In genomic region chr14:57835751-57836150, GRCh38 we compare ENCODE assay signal across 28 cellular contexts. TPM values are rescaled to one million over a fixed set of nuclear protein-coding genes. Genes with fewer than 3 reads are reported as not detected.
"Had no signal": no experiment of that assay in that cellular context is flagged by ENCODE, and none has a peak within 500 bp of the region (broad histone marks: within the 10 kb centered on the region; RNA-seq: fewer than 3 reads in every experiment).

No MANE protein-coding gene starts in this region.

- H3K4me3 Mint-ChIP-seq: activated CD4-positive, alpha-beta T cell treated with anti-CD3 and anti-CD28 coated beads, Interleukin-2, amount 10 ng/mL, durations not matched to agents 7 days and 5 days; activated CD8-positive, alpha-beta memory T cell treated with anti-CD3 and anti-CD28 coated beads, Interleukin-2, amount 10 ng/mL, durations not matched to agents 7 days and 5 days; activated CD8-positive, alpha-beta T cell treated with anti-CD3 and anti-CD28 coated beads for 36 hours; activated naive CD4-positive, alpha-beta T cell treated with anti-CD3 and anti-CD28 coated beads, Interleukin-2, amount 10 ng/mL, durations not matched to agents 7 days and 5 days; activated naive CD8-positive, alpha-beta T cell treated with anti-CD3 and anti-CD28 coated beads, Interleukin-2, amount 50 U/mL, for 24 hours; nephron; stimulated activated naive B cell treated with anti-CD40 and anti-IgM and Interleukin-4, amounts not matched to agents 10 μg/mL and 1 μg/mL and 100 μg/mL, for 72 hours; T-cell; T-helper 2 cell treated with Interferon-gamma antibody and Interleukin-4, amounts not matched to agents 5 μg/mL and 100 μg/mL, for 36 hours had no signal

- H3K4me2 ChIP-seq: hepatocyte, smooth muscle cell had no signal

- FAIRE-seq: TTC549 had no signal

- H3K36me3 Mint-ChIP-seq: activated CD8-positive, alpha-beta memory T cell treated with anti-CD3 and anti-CD28 coated beads, Interleukin-2, amount 10 ng/mL, durations not matched to agents 7 days and 5 days; activated naive CD4-positive, alpha-beta T cell treated with anti-CD3 and anti-CD28 coated beads, Interleukin-2, amount 10 ng/mL, durations not matched to agents 7 days and 5 days; stimulated activated naive B cell treated with anti-CD40 and anti-IgM and Interleukin-4, amounts not matched to agents 10 μg/mL and 1 μg/mL and 100 μg/mL, for 72 hours; T-cell had no signal

- H3K27ac Mint-ChIP-seq: activated CD4-positive, alpha-beta T cell treated with anti-CD3 and anti-CD28 coated beads, Interleukin-2, amount 10 ng/mL, durations not matched to agents 7 days and 5 days; activated CD8-positive, alpha-beta memory T cell treated with anti-CD3 and anti-CD28 coated beads, Interleukin-2, amount 10 ng/mL, durations not matched to agents 7 days and 5 days; activated CD8-positive, alpha-beta T cell treated with anti-CD3 and anti-CD28 coated beads for 36 hours; activated naive CD4-positive, alpha-beta T cell treated with anti-CD3 and anti-CD28 coated beads, Interleukin-2, amount 10 ng/mL, durations not matched to agents 7 days and 5 days; activated naive CD8-positive, alpha-beta T cell treated with anti-CD3 and anti-CD28 coated beads, Interleukin-2, amount 50 U/mL, for 24 hours; nephron; stimulated activated naive B cell treated with anti-CD40 and anti-IgM and Interleukin-4, amounts not matched to agents 10 μg/mL and 1 μg/mL and 100 μg/mL, for 72 hours; T-cell; T-helper 2 cell treated with Interferon-gamma antibody and Interleukin-4, amounts not matched to agents 5 μg/mL and 100 μg/mL, for 36 hours had no signal

- ATAC-seq: activated CD8-positive, alpha-beta memory T cell treated with anti-CD3 and anti-CD28 coated beads, Interleukin-2, amount 10 ng/mL, durations not matched to agents 7 days and 5 days; activated CD8-positive, alpha-beta T cell treated with anti-CD3 and anti-CD28 coated beads for 36 hours; activated naive CD8-positive, alpha-beta T cell treated with anti-CD3 and anti-CD28 coated beads, Interleukin-2, amount 50 U/mL, for 24 hours; foreskin keratinocyte; left ventricle myocardium superior; sciatic nerve; stimulated activated naive B cell treated with anti-CD40 and anti-IgM and Interleukin-4, amounts not matched to agents 10 μg/mL and 1 μg/mL and 100 μg/mL, for 72 hours; T-cell had no signal

- DNase-seq: activated CD4-positive, alpha-beta T cell treated with anti-CD3 and anti-CD28 coated beads, Interleukin-2, amount 10 ng/mL, durations not matched to agents 7 days and 5 days; activated CD4-positive, CD25-positive, alpha-beta regulatory T cell treated with anti-CD3 and anti-CD28 coated beads, Interleukin-2, amount 50 U/mL, for 72 hours; activated CD8-positive, alpha-beta memory T cell treated with anti-CD3 and anti-CD28 coated beads, Interleukin-2, amount 10 ng/mL, durations not matched to agents 7 days and 5 days; activated CD8-positive, alpha-beta T cell treated with anti-CD3 and anti-CD28 coated beads for 36 hours; activated effector memory CD4-positive, alpha-beta T cell treated with anti-CD3 and anti-CD28 coated beads, Interleukin-2, amount 50 U/mL, for 16 hours; activated naive CD4-positive, alpha-beta T cell treated with anti-CD3 and anti-CD28 coated beads, Interleukin-2, amount 10 ng/mL, durations not matched to agents 7 days and 5 days; activated naive CD8-positive, alpha-beta T cell treated with anti-CD3 and anti-CD28 coated beads, Interleukin-2, amount 50 U/mL, for 24 hours; activated T-cell treated with anti-CD3 and anti-CD28 coated beads for 4 hours; brain microvascular endothelial cell; central memory CD4-positive, alpha-beta T cell; colonic mucosa; esophagus squamous epithelium; foreskin keratinocyte; left ventricle myocardium superior; stimulated activated CD4-positive, alpha-beta T cell treated with anti-CD3 and anti-CD28 coated beads, Interleukin-15, amount 100 ng/mL, for 24 hours; stimulated activated naive B cell treated with anti-CD40 and anti-IgM and Interleukin-4, amounts not matched to agents 10 μg/mL and 1 μg/mL and 100 μg/mL, for 72 hours; T-cell; upper lobe of left lung; WERI-Rb-1 had no signal

- H3K4me3 ChIP-seq: colonic mucosa, esophagus squamous epithelium, hepatocyte, smooth muscle cell, upper lobe of left lung had no signal

- H3K4me1 Mint-ChIP-seq: activated CD4-positive, alpha-beta T cell treated with anti-CD3 and anti-CD28 coated beads, Interleukin-2, amount 10 ng/mL, durations not matched to agents 7 days and 5 days; activated CD8-positive, alpha-beta memory T cell treated with anti-CD3 and anti-CD28 coated beads, Interleukin-2, amount 10 ng/mL, durations not matched to agents 7 days and 5 days; activated naive CD4-positive, alpha-beta T cell treated with anti-CD3 and anti-CD28 coated beads, Interleukin-2, amount 10 ng/mL, durations not matched to agents 7 days and 5 days; activated naive CD8-positive, alpha-beta T cell treated with anti-CD3 and anti-CD28 coated beads, Interleukin-2, amount 50 U/mL, for 24 hours; stimulated activated naive B cell treated with anti-CD40 and anti-IgM and Interleukin-4, amounts not matched to agents 10 μg/mL and 1 μg/mL and 100 μg/mL, for 72 hours; T-cell had no signal

- H3K79me2 ChIP-seq: hepatocyte, parathyroid adenoma had no signal

- H2AFZ ChIP-seq: hepatocyte, parathyroid adenoma had no signal

- H3K27me3 Mint-ChIP-seq: activated CD4-positive, alpha-beta T cell treated with anti-CD3 and anti-CD28 coated beads, Interleukin-2, amount 10 ng/mL, durations not matched to agents 7 days and 5 days; activated CD8-positive, alpha-beta memory T cell treated with anti-CD3 and anti-CD28 coated beads, Interleukin-2, amount 10 ng/mL, durations not matched to agents 7 days and 5 days; activated naive CD4-positive, alpha-beta T cell treated with anti-CD3 and anti-CD28 coated beads, Interleukin-2, amount 10 ng/mL, durations not matched to agents 7 days and 5 days had no signal

- H3K4me1 ChIP-seq: colonic mucosa, parathyroid adenoma, upper lobe of left lung had no signal

- H3K9me3 ChIP-seq: colonic mucosa, esophagus squamous epithelium, upper lobe of left lung had no signal

- H3K27me3 ChIP-seq: brain microvascular endothelial cell, colonic mucosa, esophagus squamous epithelium, foreskin keratinocyte, hepatocyte, upper lobe of left lung had no signal

- H3K27ac ChIP-seq: brain microvascular endothelial cell, colonic mucosa, esophagus squamous epithelium, foreskin keratinocyte, hepatocyte, parathyroid adenoma, upper lobe of left lung, WERI-Rb-1 had no signal

- H3K9ac ChIP-seq: parathyroid adenoma had no signal

- H3K36me3 ChIP-seq: brain microvascular endothelial cell, colonic mucosa, esophagus squamous epithelium, upper lobe of left lung, WERI-Rb-1 had no signal

- H3K9me3 Mint-ChIP-seq: activated CD4-positive, alpha-beta T cell treated with anti-CD3 and anti-CD28 coated beads, Interleukin-2, amount 10 ng/mL, durations not matched to agents 7 days and 5 days; activated CD8-positive, alpha-beta T cell treated with anti-CD3 and anti-CD28 coated beads for 36 hours; activated naive CD4-positive, alpha-beta T cell treated with anti-CD3 and anti-CD28 coated beads, Interleukin-2, amount 10 ng/mL, durations not matched to agents 7 days and 5 days; activated naive CD8-positive, alpha-beta T cell treated with anti-CD3 and anti-CD28 coated beads, Interleukin-2, amount 50 U/mL, for 24 hours; nephron; T-cell; T-helper 2 cell treated with Interferon-gamma antibody and Interleukin-4, amounts not matched to agents 5 μg/mL and 100 μg/mL, for 36 hours had no signal

RNA-seq across cellular contexts. Expression of gene SLC35F4, which starts 30.1 kb away (rescaled TPM):
- total RNA-seq: activated CD4-positive, alpha-beta T cell treated with anti-CD3 and anti-CD28 coated beads, Interleukin-2, amount 10 ng/mL, durations not matched to agents 7 days and 5 days; activated CD8-positive, alpha-beta memory T cell treated with anti-CD3 and anti-CD28 coated beads, Interleukin-2, amount 10 ng/mL, durations not matched to agents 7 days and 5 days; activated CD8-positive, alpha-beta T cell treated with anti-CD3 and anti-CD28 coated beads for 36 hours; colonic mucosa; esophagus squamous epithelium; foreskin keratinocyte; left ventricle myocardium superior; mononuclear cell; myocyte; sciatic nerve; smooth muscle cell; T-cell; upper lobe of left lung had no signal
- polyA plus RNA-seq: foreskin keratinocyte, hepatocyte, smooth muscle cell had no signal
